2 cellular contexts compared by ENCODE assay signal in the genomic region with DNA sequence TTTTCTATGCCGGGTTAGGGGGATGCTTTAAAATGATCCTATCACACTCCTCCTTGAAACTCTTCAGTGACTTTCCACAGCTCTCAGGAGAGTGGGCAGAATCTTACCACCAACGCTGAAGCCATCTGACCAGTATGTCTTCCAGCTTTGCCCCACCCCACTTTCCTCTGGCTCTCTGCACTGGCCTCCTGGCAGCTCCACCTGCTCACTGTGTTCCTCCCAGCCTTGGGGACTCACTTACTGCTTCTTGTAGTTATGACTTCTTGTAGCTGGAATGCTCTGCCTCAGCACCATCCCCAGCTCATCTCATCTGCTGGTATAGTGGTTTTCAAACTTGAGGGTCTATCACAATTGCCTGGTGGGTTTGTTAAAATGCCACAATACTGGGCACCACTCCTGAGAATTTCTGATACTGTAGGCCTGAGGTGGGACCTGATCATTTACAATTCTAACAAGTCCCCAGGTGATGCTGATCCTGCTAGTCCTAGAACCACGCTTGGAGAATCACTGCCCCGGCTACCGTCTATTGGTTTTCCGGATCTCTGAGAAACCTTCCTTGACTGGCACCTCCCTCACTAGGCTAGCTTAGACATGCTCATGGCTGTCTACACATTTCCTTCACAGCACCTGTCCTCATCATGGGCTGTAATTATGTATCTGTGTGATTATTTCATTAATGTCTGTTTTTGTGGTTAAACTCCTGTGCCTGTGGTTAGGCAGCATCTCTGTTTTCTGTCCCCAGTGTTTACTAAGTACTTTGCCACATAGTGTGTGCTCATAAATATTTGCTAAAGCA.
TF ChIP-seq lines count a peak whose summit lies in the region.

No MANE protein-coding gene starts in this region.

TF ChIP-seq in H1, 55 proteins besides CTCF, POLR2A, EP300 and RAD21:
- TF ChIP-seq YY1 (IDR thresholded peaks at IDR 0.05; ENCODE audit: low read depth, low read length): no peak
- no peak for TF ChIP-seq ASH2L (IDR thresholded peaks at IDR 0.05; ENCODE audit: low read length)
- no peak for TF ChIP-seq TCF12 (IDR thresholded peaks at IDR 0.05; ENCODE audit: low read depth, low read length)
- TF ChIP-seq TAF7 (optimal IDR thresholded peaks at IDR 0.05; ENCODE audit: borderline replicate concordance, low read depth, low read length): no peak
- TF ChIP-seq TEAD4 (IDR thresholded peaks at IDR 0.05; ENCODE audit: low read depth, low read length): no peak

TF ChIP-seq in SK-N-SH treated with all-trans-retinoic acid at 6 μM for 48 hours, 23 proteins besides CTCF, POLR2A, EP300 and RAD21:
- TF ChIP-seq TCF4 (CRISPR knock-in tag; IDR thresholded peaks at IDR 0.05; ENCODE audit: borderline replicate concordance): no peak
- no peak for TF ChIP-seq RARB (CRISPR knock-in tag; IDR thresholded peaks at IDR 0.05)
- TF ChIP-seq, protein P1, sequence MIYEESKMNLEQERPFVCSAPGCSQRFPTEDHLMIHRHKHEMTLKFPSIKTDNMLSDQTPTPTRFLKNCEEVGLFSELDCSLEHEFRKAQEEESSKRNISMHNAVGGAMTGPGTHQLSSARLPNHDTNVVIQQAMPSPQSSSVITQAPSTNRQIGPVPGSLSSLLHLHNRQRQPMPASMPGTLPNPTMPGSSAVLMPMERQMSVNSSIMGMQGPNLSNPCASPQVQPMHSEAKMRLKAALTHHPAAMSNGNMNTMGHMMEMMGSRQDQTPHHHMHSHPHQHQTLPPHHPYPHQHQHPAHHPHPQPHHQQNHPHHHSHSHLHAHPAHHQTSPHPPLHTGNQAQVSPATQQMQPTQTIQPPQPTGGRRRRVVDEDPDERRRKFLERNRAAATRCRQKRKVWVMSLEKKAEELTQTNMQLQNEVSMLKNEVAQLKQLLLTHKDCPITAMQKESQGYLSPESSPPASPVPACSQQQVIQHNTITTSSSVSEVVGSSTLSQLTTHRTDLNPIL (CRISPR knock-in tag; IDR thresholded peaks at IDR 0.05; ENCODE audit: low read depth): no peak
- TF ChIP-seq SNAI2 (CRISPR knock-in tag; IDR thresholded peaks at IDR 0.05): no peak
- TF ChIP-seq OSR1 (CRISPR knock-in tag; IDR thresholded peaks at IDR 0.05): no peak
- TF ChIP-seq ZNF8 (CRISPR knock-in tag; IDR thresholded peaks at IDR 0.05): no peak
- no peak for TF ChIP-seq ISL1 (CRISPR knock-in tag; IDR thresholded peaks at IDR 0.05)
- TF ChIP-seq, protein P2, sequence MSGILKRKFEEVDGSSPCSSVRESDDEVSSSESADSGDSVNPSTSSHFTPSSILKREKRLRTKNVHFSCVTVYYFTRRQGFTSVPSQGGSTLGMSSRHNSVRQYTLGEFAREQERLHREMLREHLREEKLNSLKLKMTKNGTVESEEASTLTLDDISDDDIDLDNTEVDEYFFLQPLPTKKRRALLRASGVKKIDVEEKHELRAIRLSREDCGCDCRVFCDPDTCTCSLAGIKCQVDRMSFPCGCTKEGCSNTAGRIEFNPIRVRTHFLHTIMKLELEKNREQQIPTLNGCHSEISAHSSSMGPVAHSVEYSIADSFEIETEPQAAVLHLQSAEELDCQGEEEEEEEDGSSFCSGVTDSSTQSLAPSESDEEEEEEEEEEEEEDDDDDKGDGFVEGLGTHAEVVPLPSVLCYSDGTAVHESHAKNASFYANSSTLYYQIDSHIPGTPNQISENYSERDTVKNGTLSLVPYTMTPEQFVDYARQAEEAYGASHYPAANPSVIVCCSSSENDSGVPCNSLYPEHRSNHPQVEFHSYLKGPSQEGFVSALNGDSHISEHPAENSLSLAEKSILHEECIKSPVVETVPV (CRISPR knock-in tag; IDR thresholded peaks at IDR 0.05): no peak
- TF ChIP-seq, protein P3, sequence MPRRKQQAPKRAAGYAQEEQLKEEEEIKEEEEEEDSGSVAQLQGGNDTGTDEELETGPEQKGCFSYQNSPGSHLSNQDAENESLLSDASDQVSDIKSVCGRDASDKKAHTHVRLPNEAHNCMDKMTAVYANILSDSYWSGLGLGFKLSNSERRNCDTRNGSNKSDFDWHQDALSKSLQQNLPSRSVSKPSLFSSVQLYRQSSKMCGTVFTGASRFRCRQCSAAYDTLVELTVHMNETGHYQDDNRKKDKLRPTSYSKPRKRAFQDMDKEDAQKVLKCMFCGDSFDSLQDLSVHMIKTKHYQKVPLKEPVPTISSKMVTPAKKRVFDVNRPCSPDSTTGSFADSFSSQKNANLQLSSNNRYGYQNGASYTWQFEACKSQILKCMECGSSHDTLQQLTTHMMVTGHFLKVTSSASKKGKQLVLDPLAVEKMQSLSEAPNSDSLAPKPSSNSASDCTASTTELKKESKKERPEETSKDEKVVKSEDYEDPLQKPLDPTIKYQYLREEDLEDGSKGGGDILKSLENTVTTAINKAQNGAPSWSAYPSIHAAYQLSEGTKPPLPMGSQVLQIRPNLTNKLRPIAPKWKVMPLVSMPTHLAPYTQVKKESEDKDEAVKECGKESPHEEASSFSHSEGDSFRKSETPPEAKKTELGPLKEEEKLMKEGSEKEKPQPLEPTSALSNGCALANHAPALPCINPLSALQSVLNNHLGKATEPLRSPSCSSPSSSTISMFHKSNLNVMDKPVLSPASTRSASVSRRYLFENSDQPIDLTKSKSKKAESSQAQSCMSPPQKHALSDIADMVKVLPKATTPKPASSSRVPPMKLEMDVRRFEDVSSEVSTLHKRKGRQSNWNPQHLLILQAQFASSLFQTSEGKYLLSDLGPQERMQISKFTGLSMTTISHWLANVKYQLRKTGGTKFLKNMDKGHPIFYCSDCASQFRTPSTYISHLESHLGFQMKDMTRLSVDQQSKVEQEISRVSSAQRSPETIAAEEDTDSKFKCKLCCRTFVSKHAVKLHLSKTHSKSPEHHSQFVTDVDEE (CRISPR knock-in tag; IDR thresholded peaks at IDR 0.05): no peak
- TF ChIP-seq BACH2 (CRISPR knock-in tag; IDR thresholded peaks at IDR 0.05; ENCODE audit: borderline replicate concordance): no peak
- TF ChIP-seq ZNF70 (CRISPR knock-in tag; IDR thresholded peaks at IDR 0.05): no peak
- no peak for TF ChIP-seq ZFP30 (CRISPR knock-in tag; IDR thresholded peaks at IDR 0.05)
- no peak for TF ChIP-seq ZNF565 (CRISPR knock-in tag; conservative IDR thresholded peaks at IDR 0.05; ENCODE audit: low read depth)
- TF ChIP-seq, protein P4, sequence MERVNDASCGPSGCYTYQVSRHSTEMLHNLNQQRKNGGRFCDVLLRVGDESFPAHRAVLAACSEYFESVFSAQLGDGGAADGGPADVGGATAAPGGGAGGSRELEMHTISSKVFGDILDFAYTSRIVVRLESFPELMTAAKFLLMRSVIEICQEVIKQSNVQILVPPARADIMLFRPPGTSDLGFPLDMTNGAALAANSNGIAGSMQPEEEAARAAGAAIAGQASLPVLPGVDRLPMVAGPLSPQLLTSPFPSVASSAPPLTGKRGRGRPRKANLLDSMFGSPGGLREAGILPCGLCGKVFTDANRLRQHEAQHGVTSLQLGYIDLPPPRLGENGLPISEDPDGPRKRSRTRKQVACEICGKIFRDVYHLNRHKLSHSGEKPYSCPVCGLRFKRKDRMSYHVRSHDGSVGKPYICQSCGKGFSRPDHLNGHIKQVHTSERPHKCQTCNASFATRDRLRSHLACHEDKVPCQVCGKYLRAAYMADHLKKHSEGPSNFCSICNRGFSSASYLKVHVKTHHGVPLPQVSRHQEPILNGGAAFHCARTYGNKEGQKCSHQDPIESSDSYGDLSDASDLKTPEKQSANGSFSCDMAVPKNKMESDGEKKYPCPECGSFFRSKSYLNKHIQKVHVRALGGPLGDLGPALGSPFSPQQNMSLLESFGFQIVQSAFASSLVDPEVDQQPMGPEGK (CRISPR knock-in tag; IDR thresholded peaks at IDR 0.05; ENCODE audit: borderline replicate concordance): no peak
- TF ChIP-seq ZFP3 (CRISPR knock-in tag; IDR thresholded peaks at IDR 0.05): no peak
- TF ChIP-seq PPARA (CRISPR knock-in tag; IDR thresholded peaks at IDR 0.05; ENCODE audit: borderline replicate concordance): no peak
- TF ChIP-seq CSDC2 (CRISPR knock-in tag; IDR thresholded peaks at IDR 0.05): no peak
- TF ChIP-seq ZC3H10 (CRISPR knock-in tag; IDR thresholded peaks at IDR 0.05): no peak
- TF ChIP-seq, protein P5, sequence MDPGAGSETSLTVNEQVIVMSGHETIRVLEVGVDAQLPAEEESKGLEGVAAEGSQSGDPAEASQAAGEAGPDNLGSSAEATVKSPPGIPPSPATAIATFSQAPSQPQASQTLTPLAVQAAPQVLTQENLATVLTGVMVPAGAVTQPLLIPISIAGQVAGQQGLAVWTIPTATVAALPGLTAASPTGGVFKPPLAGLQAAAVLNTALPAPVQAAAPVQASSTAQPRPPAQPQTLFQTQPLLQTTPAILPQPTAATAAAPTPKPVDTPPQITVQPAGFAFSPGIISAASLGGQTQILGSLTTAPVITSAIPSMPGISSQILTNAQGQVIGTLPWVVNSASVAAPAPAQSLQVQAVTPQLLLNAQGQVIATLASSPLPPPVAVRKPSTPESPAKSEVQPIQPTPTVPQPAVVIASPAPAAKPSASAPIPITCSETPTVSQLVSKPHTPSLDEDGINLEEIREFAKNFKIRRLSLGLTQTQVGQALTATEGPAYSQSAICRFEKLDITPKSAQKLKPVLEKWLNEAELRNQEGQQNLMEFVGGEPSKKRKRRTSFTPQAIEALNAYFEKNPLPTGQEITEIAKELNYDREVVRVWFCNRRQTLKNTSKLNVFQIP (CRISPR knock-in tag; IDR thresholded peaks at IDR 0.05; ENCODE audit: borderline replicate concordance, low read depth): no peak
